Comparison of ENCODE assay signal across 23 cellular contexts in genomic region chr20:48060841-48061720, GRCh38.
"Had no signal": no experiment of that assay in that cellular context is flagged by ENCODE, and none has a peak within 500 bp of the region (broad histone marks: within the 10 kb centered on the region; RNA-seq: fewer than 3 reads in every experiment).

No MANE protein-coding gene starts in this region.

- H3K27ac ChIP-seq: esophagus squamous epithelium, left lung, prostate gland, suprapubic skin had no signal

- H3K9me3 ChIP-seq: esophagus squamous epithelium, mucosa of descending colon, prostate gland, suprapubic skin had no signal

- H3K4me3 ChIP-seq: esophagus squamous epithelium, left lung, mucosa of descending colon, prostate gland, suprapubic skin had no signal

- H3K4me3 Mint-ChIP-seq: effector memory CD8-positive, alpha-beta T cell; mesothelial cell of epicardium; naive thymus-derived CD4-positive, alpha-beta T cell; nephron progenitor cell; stimulated activated naive CD8-positive, alpha-beta T cell treated with anti-CD3 and anti-CD28 coated beads, Interleukin-15, amount 100 ng/mL, for 72 hours had no signal

- DNase-seq: cortex of kidney; effector memory CD8-positive, alpha-beta T cell; erythroblast; esophagus squamous epithelium; head of caudate nucleus; kidney; left lung; mesenchymal stem cell; mucosa of descending colon; naive thymus-derived CD4-positive, alpha-beta T cell; nephron progenitor cell; nucleus accumbens; right cardiac atrium; small intestine; stimulated activated CD4-positive, alpha-beta T cell treated with anti-CD3 and anti-CD28 coated beads, Interleukin-15, amount 100 ng/mL, for 24 hours; stimulated activated CD4-positive, alpha-beta T cell treated with anti-CD3 and anti-CD28 coated beads, Interleukin-4, amount 100 ng/mL, for 1 hour; stimulated activated CD8-positive, alpha-beta memory T cell treated with anti-CD3 and anti-CD28 coated beads, Interleukin-4, amount 100 ng/mL, for 48 hours; stimulated activated naive CD4-positive, alpha-beta T cell; stimulated activated naive CD8-positive, alpha-beta T cell treated with anti-CD3 and anti-CD28 coated beads, Interleukin-15, amount 100 ng/mL, for 72 hours; trophoblast cell had no signal

- H3K36me3 ChIP-seq: left lung, prostate gland, suprapubic skin had no signal

- H3K36me3 Mint-ChIP-seq: naive thymus-derived CD4-positive, alpha-beta T cell had no signal

- H3K4me1 ChIP-seq: left lung, prostate gland, suprapubic skin had no signal

- H3K27me3 Mint-ChIP-seq: stimulated activated naive CD8-positive, alpha-beta T cell treated with anti-CD3 and anti-CD28 coated beads, Interleukin-15, amount 100 ng/mL, for 72 hours had no signal

- H3K27ac Mint-ChIP-seq: effector memory CD8-positive, alpha-beta T cell; mesothelial cell of epicardium; naive thymus-derived CD4-positive, alpha-beta T cell; nephron progenitor cell; stimulated activated naive CD8-positive, alpha-beta T cell treated with anti-CD3 and anti-CD28 coated beads, Interleukin-15, amount 100 ng/mL, for 72 hours had no signal

- H3K9me3 Mint-ChIP-seq: effector memory CD8-positive, alpha-beta T cell; stimulated activated naive CD8-positive, alpha-beta T cell treated with anti-CD3 and anti-CD28 coated beads, Interleukin-15, amount 100 ng/mL, for 72 hours had no signal

- H3K4me1 Mint-ChIP-seq: mesothelial cell of epicardium; stimulated activated naive CD8-positive, alpha-beta T cell treated with anti-CD3 and anti-CD28 coated beads, Interleukin-15, amount 100 ng/mL, for 72 hours had no signal
